10 cellular contexts compared by ENCODE assay signal in genomic region chr17:32901743-32902142, GRCh38. TPM values are rescaled to one million over a fixed set of nuclear protein-coding genes. Genes with fewer than 3 reads are reported as not detected.
"Had no signal": no experiment of that assay in that cellular context is flagged by ENCODE, and none has a peak within 500 bp of the region (broad histone marks: within the 10 kb centered on the region; RNA-seq: fewer than 3 reads in every experiment).

No MANE protein-coding gene starts in this region.

- H3K27ac ChIP-seq: HL-60 had no signal

- FAIRE-seq: H1, H54, HepG2 had no signal

- DNase-seq: H9, HCEC 1CT, HFFc6, KG1 had no signal

- H3K4me3 ChIP-seq: GM23338 had no signal

- ATAC-seq: GM23338, HepG2 had no signal

RNA-seq across cellular contexts. Expression of gene TMEM98, which starts 26.2 kb away (rescaled TPM):
- polyA plus RNA-seq: IgD-negative memory B cell had no signal
